25 cellular contexts compared by ENCODE assay signal in genomic region chr12:87768884-87769283, GRCh38.
DNase-seq lines count a peak whose midpoint lies in the region; ATAC-seq, FAIRE-seq and TF ChIP-seq lines count a peak whose summit lies in the region.
"Had no signal": no experiment of that assay in that cellular context is flagged by ENCODE, and none has a peak within 500 bp of the region (broad histone marks: within the 10 kb centered on the region; RNA-seq: fewer than 3 reads in every experiment).

No MANE protein-coding gene starts in this region.

- TF ChIP-seq EP300 in A549 (IDR thresholded peaks at IDR 0.05): no peak

- H3K36me3 ChIP-seq in PC-9 (ENCODE audit: low read depth) (no peaks in the 10 kb centered on the region), bronchial epithelial cell (ENCODE audit: control insufficient read depth, insufficient read depth, low read length) (no peaks in the 10 kb centered on the region)
- H3K36me3 ChIP-seq: BE2C, BLaER1 had no signal

- peak; percentile 92 for FAIRE-seq in A549 (lab: Jason Lieb, UNC)
- no peak for FAIRE-seq in bronchial epithelial cell (lab: Jason Lieb, UNC)
- FAIRE-seq: G401.6, GM12891 had no signal

- H3K36me3 Mint-ChIP-seq in activated T-cell treated with anti-CD3 and anti-CD28 coated beads, Interleukin-2, amount 50 U/mL, for 24 hours (ENCODE audit: low read depth): no peaks in the 10 kb centered on the region
- H3K36me3 Mint-ChIP-seq: CD14-positive monocyte; CD4-positive, alpha-beta memory T cell; CD4-positive, CD25-positive, alpha-beta regulatory T cell; CD8-positive, alpha-beta memory T cell had no signal

- TF ChIP-seq CTCF in A549 (IDR thresholded peaks at IDR 0.05) (no peak), PC-9 (conservative IDR thresholded peaks at IDR 0.05) (no peak), bronchial epithelial cell (IDR thresholded peaks at IDR 0.05; ENCODE audit: insufficient read depth, low read length, severe bottlenecking) (no peak), foreskin keratinocyte (conservative IDR thresholded peaks at IDR 0.05) (no peak)

- H3K27ac ChIP-seq in A549: no peak overlapping the region
- no peak overlapping the region for H3K27ac ChIP-seq in PC-9
- H3K27ac ChIP-seq in foreskin keratinocyte: no peak overlapping the region
- H3K27ac ChIP-seq: 22Rv1, BLaER1 had no signal

- no peaks in the 10 kb centered on the region; the same call in 2 of the 3 replicates for H3K9me3 ChIP-seq in A549
- H3K9me3 ChIP-seq in PC-9 (ENCODE audit: insufficient read depth, low read depth): 0 out of 2 replicates have a peak, but pooled peaks cover 2% of the 10 kb centered on the region
- H3K9me3 ChIP-seq: BE2C, BLaER1 had no signal

- H3K4me1 ChIP-seq in A549 (peaks cover 6% of the 10 kb centered on the region; the same call in 1 of the 3 replicates), PC-9 (replicated peaks; ENCODE audit: insufficient read depth) (no peaks in the 10 kb centered on the region), foreskin keratinocyte (no peaks in the 10 kb centered on the region)
- H3K4me1 ChIP-seq: BE2C, BLaER1 had no signal

- intact Hi-C loops in PC-9 (cut with micrococcal nuclease; ENCODE audit: unreplicated experiment): no loop called here

- no peaks in the 10 kb centered on the region for H3K79me2 ChIP-seq in PC-9 (ENCODE audit: low read depth)

- H3K4me3 Mint-ChIP-seq in activated T-cell treated with anti-CD3 and anti-CD28 coated beads, Interleukin-2, amount 50 U/mL, for 24 hours: no peak overlapping the region
- H3K4me3 Mint-ChIP-seq: CD14-positive monocyte; CD4-positive, alpha-beta memory T cell; CD4-positive, CD25-positive, alpha-beta regulatory T cell; CD8-positive, alpha-beta memory T cell had no signal

- H3K27me3 Mint-ChIP-seq in activated T-cell treated with anti-CD3 and anti-CD28 coated beads, Interleukin-2, amount 50 U/mL, for 24 hours: no peaks in the 10 kb centered on the region
- H3K27me3 Mint-ChIP-seq: CD4-positive, alpha-beta memory T cell; CD4-positive, CD25-positive, alpha-beta regulatory T cell had no signal

- no peak overlapping the region for H3K27ac Mint-ChIP-seq in activated T-cell treated with anti-CD3 and anti-CD28 coated beads, Interleukin-2, amount 50 U/mL, for 24 hours
- H3K27ac Mint-ChIP-seq: CD14-positive monocyte; CD4-positive, alpha-beta memory T cell; CD4-positive, CD25-positive, alpha-beta regulatory T cell; CD8-positive, alpha-beta memory T cell had no signal

- POLR2A ChIA-PET in A549 (lab: Yijun Ruan, JAX): no interaction called here
- POLR2A ChIA-PET in PC-9 (lab: Charles Lee; ENCODE audit: unreplicated experiment): no interaction called here

- H3K9me2 ChIP-seq in PC-9 (ENCODE audit: insufficient read depth): no peaks in the 10 kb centered on the region

- H3K4me3 ChIP-seq in A549 (no peak overlapping the region), PC-9 (no peak overlapping the region), bronchial epithelial cell (ENCODE audit: low read depth, low read length) (no peak overlapping the region)
- H3K4me3 ChIP-seq: BLaER1 had no signal

- H3F3A ChIP-seq in PC-9 (ENCODE audit: insufficient read depth, low read depth): no peaks in the 10 kb centered on the region

- CTCF ChIA-PET in A549 (lab: Yijun Ruan, JAX): no interaction called here
- CTCF ChIA-PET in PC-9 (lab: Charles Lee): no interaction called here

- no TSS peak for BruUV-seq in PC-9 (replicated peaks; lab: Mats Ljungman, UMichigan)

- DNase-seq in A549 (ENCODE audit: low read depth in 1 of 2, low spot score in 1 of 2): no peak
- no peak for DNase-seq in PC-9
- DNase-seq in bronchial epithelial cell (ENCODE audit: low read depth): peak; percentile 17
- DNase-seq in foreskin keratinocyte: peak in 1 of 2 donors; percentile 47
- no peak for DNase-seq in DMS53 treated with DMSO at 0.1 percent for 48 hours (lab: John Stamatoyannopoulos, UW; ENCODE audit: unreplicated experiment)
- DNase-seq in activated T-cell treated with anti-CD3 and anti-CD28 coated beads, Interleukin-2, amount 50 U/mL, for 24 hours: no peak
- no peak for DNase-seq in HuH-7.5 (ENCODE audit: low spot score)
- DNase-seq: ACHN; BE2C; C1 segment of cervical spinal cord; CD4-positive, alpha-beta memory T cell; CD4-positive, CD25-positive, alpha-beta regulatory T cell; CD8-positive, alpha-beta memory T cell; COR-L47; DMS 273 treated with DMSO at 0.1 percent for 48 hours; DMS153; DMS53; DMS79 treated with DMSO at 0.1 percent for 48 hours; GF-D8 had no signal

- no peak for TF ChIP-seq POLR2A in A549 (IDR thresholded peaks at IDR 0.05; ENCODE audit: low read length)

- 0 out of 2 replicates have a peak overlapping the region, but pooled peaks have one; percentile 13 for H2AFZ ChIP-seq in PC-9

- no peaks in the 10 kb centered on the region for H3K9me3 Mint-ChIP-seq in activated T-cell treated with anti-CD3 and anti-CD28 coated beads, Interleukin-2, amount 50 U/mL, for 24 hours

- no peaks in the 10 kb centered on the region for H4K20me1 ChIP-seq in PC-9 (ENCODE audit: insufficient read depth)
- H4K20me1 ChIP-seq: BLaER1 had no signal

- WGBS in A549 (ENCODE audit: missing lambda C conversion rate): 84% methylated on average over 6 of the region's 6 CpGs

- ATAC-seq in A549: no peak
- peak; percentile 58 for ATAC-seq in foreskin keratinocyte
- no peak for ATAC-seq in GM18868 (IDR thresholded peaks at IDR 0.05; ENCODE audit: unreplicated experiment)

- no peaks in the 10 kb centered on the region for H3K27me3 ChIP-seq in PC-9 (ENCODE audit: insufficient read depth, low read depth)
- H3K27me3 ChIP-seq in bronchial epithelial cell (ENCODE audit: control insufficient read depth, insufficient read depth, low read length): no peaks in the 10 kb centered on the region
- H3K27me3 ChIP-seq in foreskin keratinocyte: no peaks in the 10 kb centered on the region
- H3K27me3 ChIP-seq: BE2C, BLaER1 had no signal

- H3K4me1 Mint-ChIP-seq in activated T-cell treated with anti-CD3 and anti-CD28 coated beads, Interleukin-2, amount 50 U/mL, for 24 hours (ENCODE audit: low read depth): no peaks in the 10 kb centered on the region
- H3K4me1 Mint-ChIP-seq: CD14-positive monocyte; CD4-positive, alpha-beta memory T cell; CD4-positive, CD25-positive, alpha-beta regulatory T cell; CD8-positive, alpha-beta memory T cell had no signal

- no peak overlapping the region for H3K4me2 ChIP-seq in A549
- H3K4me2 ChIP-seq in PC-9: no peak overlapping the region
- H3K4me2 ChIP-seq: BLaER1 had no signal

- no peak for TF ChIP-seq RAD21 in A549 (conservative IDR thresholded peaks at IDR 0.05 in 1 of 2, IDR thresholded peaks at IDR 0.05 in 1 of 2)

TF ChIP-seq in A549, 52 proteins besides CTCF, POLR2A, EP300 and RAD21:
- TF ChIP-seq RNF2 (IDR thresholded peaks at IDR 0.05; ENCODE audit: borderline replicate concordance, low read depth) (no peak), MAFK (IDR thresholded peaks at IDR 0.05; ENCODE audit: partially characterized antibody) (peak; percentile 53)
